Comparison of ENCODE assay signal across 24 cellular contexts in genomic region chr6:25995507-25995906, GRCh38. TPM values are rescaled to one million over a fixed set of nuclear protein-coding genes. Genes with fewer than 3 reads are reported as not detected.
DNase-seq lines count a peak whose midpoint lies in the region; FAIRE-seq and TF ChIP-seq lines count a peak whose summit lies in the region.
"Had no signal": no experiment of that assay in that cellular context is flagged by ENCODE, and none has a peak within 500 bp of the region (broad histone marks: within the 10 kb centered on the region; RNA-seq: fewer than 3 reads in every experiment).

No MANE protein-coding gene starts in this region.

- H3K9me3 ChIP-seq in DOHH2 (ENCODE audit: control insufficient read depth, insufficient read depth, low read length): no peaks in the 10 kb centered on the region
- no peaks in the 10 kb centered on the region for H3K9me3 ChIP-seq in iPS-15b (ENCODE audit: control insufficient read depth, insufficient read depth, low read length)
- no peaks in the 10 kb centered on the region for H3K9me3 ChIP-seq in GM23248 (ENCODE audit: low read depth)
- H3K9me3 ChIP-seq: colonic mucosa had no signal

- no peak overlapping the region for H3K27ac Mint-ChIP-seq in activated CD4-positive, alpha-beta memory T cell treated with anti-CD3 and anti-CD28 coated beads for 36 hours
- H3K27ac Mint-ChIP-seq: activated T-helper 17 cell treated with anti-CD3 and anti-CD28 coated beads, Interleukin-2, amount 50 U/mL, for 72 hours; CD4-positive, alpha-beta T cell; HFFc6; neural progenitor cell; progenitor cell of endocrine pancreas had no signal

- H3K36me3 ChIP-seq in DOHH2 (ENCODE audit: control insufficient read depth, low read length) (peaks cover 14% of the 10 kb centered on the region), iPS-15b (ENCODE audit: control insufficient read depth, insufficient read depth, low read length) (peaks cover 6% of the 10 kb centered on the region), GM23248 (ENCODE audit: low read depth) (0 out of 2 replicates have a peak, but pooled peaks cover 5% of the 10 kb centered on the region)
- H3K36me3 ChIP-seq: colonic mucosa, neural progenitor cell had no signal

- H3F3A ChIP-seq in DOHH2 (ENCODE audit: control insufficient read depth, insufficient read depth) (peaks cover 33% of the 10 kb centered on the region), GM23248 (ENCODE audit: insufficient read depth) (peaks cover 6% of the 10 kb centered on the region; the same call in 1 of the 2 replicates)

- no peaks in the 10 kb centered on the region for H3K27me3 Mint-ChIP-seq in activated CD4-positive, alpha-beta memory T cell treated with anti-CD3 and anti-CD28 coated beads for 36 hours
- H3K27me3 Mint-ChIP-seq: activated T-helper 17 cell treated with anti-CD3 and anti-CD28 coated beads, Interleukin-2, amount 50 U/mL, for 72 hours; CD4-positive, alpha-beta T cell; progenitor cell of endocrine pancreas had no signal

- H3K4me2 ChIP-seq in DOHH2 (ENCODE audit: low read length) (peak overlapping the region; percentile 60), GM23248 (ENCODE audit: unreplicated experiment) (no peak overlapping the region)
- H3K4me2 ChIP-seq: KMS-11, neural progenitor cell had no signal

- intact Hi-C loops in activated CD4-positive, alpha-beta memory T cell treated with anti-CD3 and anti-CD28 coated beads for 36 hours (cut with micrococcal nuclease): no loop called here

- H3K4me3 ChIP-seq in DOHH2 (ENCODE audit: low read length) (peak overlapping the region; percentile 14), iPS-15b (ENCODE audit: low read depth, low read length) (peak overlapping the region; percentile 23), GM23248 (no peak overlapping the region)
- H3K4me3 ChIP-seq: colonic mucosa, neural progenitor cell had no signal

- no peak overlapping the region for H3K4me3 Mint-ChIP-seq in activated CD4-positive, alpha-beta memory T cell treated with anti-CD3 and anti-CD28 coated beads for 36 hours
- H3K4me3 Mint-ChIP-seq: activated T-helper 17 cell treated with anti-CD3 and anti-CD28 coated beads, Interleukin-2, amount 50 U/mL, for 72 hours; HFFc6; neural progenitor cell had no signal

- DNase-seq in GM19239 (ENCODE audit: insufficient read length, low spot score): no peak
- DNase-seq in RKO (ENCODE audit: low spot score): peak; percentile 14
- no peak for DNase-seq in activated CD4-positive, alpha-beta memory T cell treated with anti-CD3 and anti-CD28 coated beads for 36 hours
- no peak for DNase-seq in GM23248
- no peak for DNase-seq in medulla oblongata (ENCODE audit: extremely low spot score)
- DNase-seq in mesenteric fat pad (ENCODE audit: low spot score): no peak
- DNase-seq: activated CD4-positive, alpha-beta T cell treated with anti-CD3 and anti-CD28 coated beads for 4 hours; CD4-positive, alpha-beta T cell; colonic mucosa; DMS53; HFFc6; NCI-H1092 treated with DMSO at 0.1 percent for 48 hours; NCI-H2029 treated with DMSO at 0.1 percent for 48 hours; NCI-H524 treated with DMSO at 0.1 percent for 48 hours; RPMI8226; stimulated activated naive CD4-positive, alpha-beta T cell treated with Interleukin-2 at 50 U/mL for 16 hours; SW 1271 had no signal

- no peaks in the 10 kb centered on the region for H3K27me3 ChIP-seq in DOHH2 (ENCODE audit: control insufficient read depth, low read length)
- H3K27me3 ChIP-seq in iPS-15b (ENCODE audit: control insufficient read depth, insufficient read depth, low read length): no peaks in the 10 kb centered on the region
- H3K27me3 ChIP-seq in GM23248 (replicated peaks; ENCODE audit: insufficient read depth): no peaks in the 10 kb centered on the region
- H3K27me3 ChIP-seq: colonic mucosa, neural progenitor cell had no signal

- peak overlapping the region; percentile 59 for H3K27ac ChIP-seq in DOHH2 (ENCODE audit: low read depth, low read length)
- no peak overlapping the region for H3K27ac ChIP-seq in GM23248
- H3K27ac ChIP-seq: colonic mucosa, KMS-11, neural progenitor cell had no signal

- peaks cover 69% of the 10 kb centered on the region for H3K4me1 ChIP-seq in DOHH2 (ENCODE audit: control insufficient read depth, low read length)
- peaks cover 37% of the 10 kb centered on the region for H3K4me1 ChIP-seq in iPS-15b (ENCODE audit: control insufficient read depth, insufficient read depth, low read length)
- H3K4me1 ChIP-seq in GM23248 (ENCODE audit: insufficient read depth): peaks cover 16% of the 10 kb centered on the region
- H3K4me1 ChIP-seq: colonic mucosa had no signal

- no peaks in the 10 kb centered on the region for H4K20me1 ChIP-seq in DOHH2 (ENCODE audit: control insufficient read depth, insufficient read depth, low read depth, low read length)
- no peaks in the 10 kb centered on the region for H4K20me1 ChIP-seq in GM23248 (ENCODE audit: insufficient read depth)

- POLR2A ChIA-PET in activated CD4-positive, alpha-beta memory T cell treated with anti-CD3 and anti-CD28 coated beads for 36 hours (lab: Charles Lee): no interaction called here

- WGBS in GM23248 (ENCODE audit: low coverage in 1 of 2, low lambda C conversion rate in 2 of 2, missing lambda C conversion rate in 2 of 2), 2 experiments: 97 to 100% methylated on average over 1 of the region's 1 CpG

- CTCF ChIA-PET in activated CD4-positive, alpha-beta memory T cell treated with anti-CD3 and anti-CD28 coated beads for 36 hours (lab: Charles Lee): interaction anchor here (1.0 kb wide), 1 partner anchor 21 kb away, joined by 4 read pairs; no protein-coding TSS in a partner anchor

- TF ChIP-seq CTCF in DOHH2 (IDR thresholded peaks at IDR 0.05; ENCODE audit: low read depth, low read length, poor library complexity, severe bottlenecking): no peak

- H3K9ac ChIP-seq in iPS-15b (ENCODE audit: low read depth, low read length) (no peak overlapping the region), GM23248 (no peak overlapping the region)
- H3K9ac ChIP-seq: KMS-11, neural progenitor cell had no signal

- H3K4me1 Mint-ChIP-seq in activated CD4-positive, alpha-beta memory T cell treated with anti-CD3 and anti-CD28 coated beads for 36 hours (ENCODE audit: low read depth): peaks cover 16% of the 10 kb centered on the region

- H3K36me3 Mint-ChIP-seq in activated CD4-positive, alpha-beta memory T cell treated with anti-CD3 and anti-CD28 coated beads for 36 hours: peaks cover 7% of the 10 kb centered on the region

- H3K9me3 Mint-ChIP-seq in activated CD4-positive, alpha-beta memory T cell treated with anti-CD3 and anti-CD28 coated beads for 36 hours: no peaks in the 10 kb centered on the region
- H3K9me3 Mint-ChIP-seq: activated T-helper 17 cell treated with anti-CD3 and anti-CD28 coated beads, Interleukin-2, amount 50 U/mL, for 72 hours; CD4-positive, alpha-beta T cell; HFFc6; neural progenitor cell had no signal

- no peak overlapping the region for H2AFZ ChIP-seq in GM23248
- H2AFZ ChIP-seq: neural progenitor cell had no signal

- H3K9me2 ChIP-seq in DOHH2 (replicated peaks; ENCODE audit: control insufficient read depth, low read length) (no peaks in the 10 kb centered on the region), GM23248 (ENCODE audit: insufficient read depth) (no peaks in the 10 kb centered on the region)

- peak; percentile 60 for FAIRE-seq in GM19239 (lab: Jason Lieb, UNC)
- FAIRE-seq: TTC549 had no signal

- H3K79me2 ChIP-seq in DOHH2 (ENCODE audit: control insufficient read depth, low read length) (peaks cover 17% of the 10 kb centered on the region), GM23248 (ENCODE audit: insufficient read depth) (peaks cover 24% of the 10 kb centered on the region; the same call in 1 of the 2 replicates)

- in situ Hi-C loops in GM23248 (cut with MboI): no loop called here

RNA-seq across cellular contexts. Expression of gene TRIM38, which starts 32.9 kb away (rescaled TPM):
- 10 to 100 TPM; 29.5 to 30.8 TPM for total RNA-seq in activated CD4-positive, alpha-beta memory T cell treated with anti-CD3 and anti-CD28 coated beads for 36 hours
- total RNA-seq in GM23248 (2014; rRNA removed; shearing (Covaris generic)): 5.9 and 7.6 TPM in 2 replicates
- 6.5 and 7.3 TPM in 2 replicates for polyA plus RNA-seq in GM23248 (2016; fragmentation: Nextera tagmentation; extraction: Ambion mirVana)
- total RNA-seq in mesenteric fat pad: 11.5 TPM
